Comparison of ENCODE assay signal across 8 cellular contexts in the genomic region with DNA sequence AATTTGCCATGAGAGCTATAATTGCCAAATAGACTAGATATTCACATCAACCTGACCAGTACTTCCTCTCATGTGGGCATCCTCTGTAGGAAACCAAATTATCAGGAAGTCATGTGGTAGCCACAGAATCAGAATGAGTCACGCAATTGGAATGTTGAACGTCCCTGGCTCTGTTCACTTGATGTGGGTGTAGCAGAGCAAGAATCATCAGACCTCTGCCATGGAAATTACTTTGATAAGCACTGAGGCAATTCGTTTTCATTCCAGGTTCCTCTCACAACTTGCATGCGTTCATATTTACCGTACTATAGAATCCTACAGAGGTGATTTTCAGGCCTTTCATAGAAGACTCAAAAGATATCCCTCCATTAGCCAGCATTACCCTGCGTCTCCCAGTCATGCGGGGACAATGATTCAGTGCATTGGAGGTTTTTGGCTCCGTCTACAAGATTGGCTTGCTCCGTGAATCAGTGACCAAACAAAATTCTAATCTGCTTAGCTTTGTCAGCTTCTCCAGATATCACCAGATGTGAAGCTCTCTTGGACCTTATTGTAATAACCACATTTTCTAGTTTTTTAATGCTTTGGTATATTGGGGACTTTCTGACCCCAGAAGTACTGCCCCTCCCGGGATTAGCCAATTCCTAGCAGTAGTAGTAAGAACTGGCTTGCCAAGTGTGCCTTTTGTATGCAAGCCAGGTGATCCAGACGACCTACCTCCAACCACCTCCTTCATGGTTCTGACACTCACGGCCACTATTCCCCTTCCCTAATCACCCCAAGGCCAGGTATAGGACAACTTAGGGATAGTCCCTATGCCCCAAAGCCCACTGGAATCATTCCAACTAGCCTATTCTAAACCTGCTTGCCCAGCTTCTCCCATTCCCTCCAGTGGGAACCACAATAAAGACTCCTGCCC.
DNase-seq lines count a peak whose midpoint lies in the region; ATAC-seq and TF ChIP-seq lines count a peak whose summit lies in the region.

No MANE protein-coding gene starts in this region.

- CTCF ChIA-PET in activated CD4-positive, alpha-beta T cell treated with anti-CD3 and anti-CD28 coated beads, Interleukin-2, amount 10 ng/mL, durations not matched to agents 7 days and 5 days (lab: Charles Lee), result interaction anchor here (1.0 kb wide), 1 partner anchor 713 kb away, joined by 3 read pairs; no protein-coding TSS in a partner anchor

- peak overlapping the region; percentile 79 for H3K4me2 ChIP-seq in skeletal muscle satellite cell (ENCODE audit: low read length)

- peak; percentile 94 for DNase-seq in AG10803 (ENCODE audit: low read depth)
- peak; percentile 88 to 91 for DNase-seq in Kasumi-1 (lab: John Stamatoyannopoulos, UW)
- DNase-seq in right atrium auricular region (ENCODE audit: low spot score), result peak; percentile 88
- DNase-seq in activated CD4-positive, alpha-beta T cell treated with anti-CD3 and anti-CD28 coated beads, Interleukin-2, amount 10 ng/mL, durations not matched to agents 7 days and 5 days, result no peak

- H3K27ac Mint-ChIP-seq in activated CD4-positive, alpha-beta T cell treated with anti-CD3 and anti-CD28 coated beads, Interleukin-2, amount 10 ng/mL, durations not matched to agents 7 days and 5 days, result no peak overlapping the region

- H3K4me3 Mint-ChIP-seq in activated CD4-positive, alpha-beta T cell treated with anti-CD3 and anti-CD28 coated beads, Interleukin-2, amount 10 ng/mL, durations not matched to agents 7 days and 5 days, result no peak overlapping the region

- H3K4me3 ChIP-seq in AG10803 (ENCODE audit: low read length), result peak overlapping the region; percentile 3; the same call in 1 of the 2 replicates
- H3K4me3 ChIP-seq in WI38 (ENCODE audit: low read depth, low read length), result peak overlapping the region; percentile 25; the same call in 1 of the 2 replicates
- peak overlapping the region in 1 of 2 donors; percentile 18 for H3K4me3 ChIP-seq in right atrium auricular region
- peak overlapping the region; percentile 48 for H3K4me3 ChIP-seq in skeletal muscle satellite cell (ENCODE audit: low read length)

- H3K9ac ChIP-seq in skeletal muscle satellite cell (ENCODE audit: low read depth, low read length), result peak overlapping the region; percentile 40

- peaks cover 9% of the 10 kb centered on the region for H3K4me1 Mint-ChIP-seq in activated CD4-positive, alpha-beta T cell treated with anti-CD3 and anti-CD28 coated beads, Interleukin-2, amount 10 ng/mL, durations not matched to agents 7 days and 5 days

- no peaks in the 10 kb centered on the region for H3K9me3 Mint-ChIP-seq in activated CD4-positive, alpha-beta T cell treated with anti-CD3 and anti-CD28 coated beads, Interleukin-2, amount 10 ng/mL, durations not matched to agents 7 days and 5 days

- POLR2A ChIA-PET in activated CD4-positive, alpha-beta T cell treated with anti-CD3 and anti-CD28 coated beads, Interleukin-2, amount 10 ng/mL, durations not matched to agents 7 days and 5 days (lab: Charles Lee), result no interaction called here

- ATAC-seq in HG03521 (IDR thresholded peaks at IDR 0.05; ENCODE audit: unreplicated experiment) (no peak), GM19328 (IDR thresholded peaks at IDR 0.05; ENCODE audit: unreplicated experiment) (no peak)

- H3K27ac ChIP-seq in right atrium auricular region, result peak overlapping the region; percentile 79 to 88

- H3K9me3 ChIP-seq in right atrium auricular region (no peaks in the 10 kb centered on the region), skeletal muscle satellite cell (replicated peaks; ENCODE audit: low read length) (no peaks in the 10 kb centered on the region)

- peaks cover 2% of the 10 kb centered on the region for H3K27me3 Mint-ChIP-seq in activated CD4-positive, alpha-beta T cell treated with anti-CD3 and anti-CD28 coated beads, Interleukin-2, amount 10 ng/mL, durations not matched to agents 7 days and 5 days

- no peaks in the 10 kb centered on the region for H3K27me3 ChIP-seq in right atrium auricular region
- H3K27me3 ChIP-seq in skeletal muscle satellite cell (ENCODE audit: control insufficient read depth, insufficient read depth, low read length), result no peaks in the 10 kb centered on the region

- peaks cover 0 to 30% of the 10 kb centered on the region in 2 donors for H3K4me1 ChIP-seq in right atrium auricular region
- H3K4me1 ChIP-seq in skeletal muscle satellite cell (ENCODE audit: control insufficient read depth, insufficient read depth, low read length), result peaks cover 61% of the 10 kb centered on the region

- no peaks in the 10 kb centered on the region for H3K36me3 Mint-ChIP-seq in activated CD4-positive, alpha-beta T cell treated with anti-CD3 and anti-CD28 coated beads, Interleukin-2, amount 10 ng/mL, durations not matched to agents 7 days and 5 days (ENCODE audit: low read depth)

- TF ChIP-seq CTCF in AG10803 (conservative IDR thresholded peaks at IDR 0.05; ENCODE audit: low read length) (no peak), WI38 (IDR thresholded peaks at IDR 0.05; ENCODE audit: low read depth, low read length) (no peak), right atrium auricular region (IDR thresholded peaks at IDR 0.05) (no peak)

- H3K36me3 ChIP-seq in right atrium auricular region (no peaks in the 10 kb centered on the region), skeletal muscle satellite cell (ENCODE audit: insufficient read depth, low read length) (peaks cover 10% of the 10 kb centered on the region)
